ENCODE assay signal across 8 cellular contexts in genomic region chr7:130894146-130895005, GRCh38.
DNase-seq lines count a peak whose midpoint lies in the region; ATAC-seq and TF ChIP-seq lines count a peak whose summit lies in the region.

No MANE protein-coding gene starts in this region.

- peaks cover 45% of the 10 kb centered on the region for H3K36me3 Mint-ChIP-seq in CD4-positive, CD25-positive, alpha-beta regulatory T cell

- ATAC-seq in CD4-positive, CD25-positive, alpha-beta regulatory T cell (ENCODE audit: low read depth in 2 of 2): peak; percentile 32 to 35
- ATAC-seq in left lobe of liver: peak; percentile 73
- peak; percentile 83 for ATAC-seq in upper lobe of right lung
- ATAC-seq in HG03045 (IDR thresholded peaks at IDR 0.05; ENCODE audit: unreplicated experiment): no peak

- H3K9me3 Mint-ChIP-seq in CD4-positive, CD25-positive, alpha-beta regulatory T cell: peaks cover 0 to 4% (median 0%) of the 10 kb centered on the region in 7 donors

- no peak for TF ChIP-seq CTCF in upper lobe of right lung (IDR thresholded peaks at IDR 0.05)

- H3K9me3 ChIP-seq in CD4-positive, CD25-positive, alpha-beta regulatory T cell (ENCODE audit: control insufficient read depth in 2 of 2, low read length in 2 of 2): no peaks in the 10 kb centered on the region
- no peaks in the 10 kb centered on the region for H3K9me3 ChIP-seq in upper lobe of right lung

- H3K36me3 ChIP-seq in CD4-positive, CD25-positive, alpha-beta regulatory T cell (ENCODE audit: control insufficient read depth, insufficient read depth, low read length): peaks cover 71% of the 10 kb centered on the region
- peaks cover 61% of the 10 kb centered on the region for H3K36me3 ChIP-seq in upper lobe of right lung

- peak overlapping the region; percentile 93 to 96 (median 94) for H3K27ac Mint-ChIP-seq in CD4-positive, CD25-positive, alpha-beta regulatory T cell

- no peaks in the 10 kb centered on the region for H3K27me3 ChIP-seq in CD4-positive, CD25-positive, alpha-beta regulatory T cell (ENCODE audit: control insufficient read depth, insufficient read depth, low read length)
- no peaks in the 10 kb centered on the region for H3K27me3 ChIP-seq in upper lobe of right lung

- peaks cover 5% of the 10 kb centered on the region for H3K27me3 Mint-ChIP-seq in CD4-positive, CD25-positive, alpha-beta regulatory T cell

- H3K4me1 ChIP-seq in CD4-positive, CD25-positive, alpha-beta regulatory T cell (ENCODE audit: control insufficient read depth, insufficient read depth, low read length, poor library complexity, severe bottlenecking): peaks cover 57% of the 10 kb centered on the region
- peaks cover 69% of the 10 kb centered on the region for H3K4me1 ChIP-seq in upper lobe of right lung

- peak overlapping the region; percentile 42 for H3K4me3 ChIP-seq in CD4-positive, CD25-positive, alpha-beta regulatory T cell (ENCODE audit: low read depth, low read length)
- no peak overlapping the region for H3K4me3 ChIP-seq in upper lobe of right lung

- peak in 1 of 3 donors; percentile 38 for DNase-seq in CD4-positive, CD25-positive, alpha-beta regulatory T cell
- DNase-seq in NCI-H1092 treated with DMSO at 0.1 percent for 48 hours (lab: John Stamatoyannopoulos, UW) (peak; percentile 32), astrocyte of the hippocampus (ENCODE audit: low read depth, low spot score) (peak; percentile 93), left lobe of liver (ENCODE audit: low spot score) (peak; percentile 89), upper lobe of right lung (peak; percentile 96), NCI-H1930 (lab: John Stamatoyannopoulos, UW) (no peak), SIG-M5 treated with dmso at 0.1 percent for 504 hours (lab: John Stamatoyannopoulos, UW; ENCODE audit: unreplicated experiment) (no peak)

- intact Hi-C loops in upper lobe of right lung (cut with DNase I): loop anchor here (10.0 kb wide), 1 partner anchor 120 kb away; no protein-coding TSS in a partner anchor

- H3K27ac ChIP-seq in CD4-positive, CD25-positive, alpha-beta regulatory T cell (ENCODE audit: insufficient read depth, low read length, poor library complexity, severe bottlenecking): peak overlapping the region; percentile 83
- peak overlapping the region; percentile 73 for H3K27ac ChIP-seq in upper lobe of right lung

- H3K4me3 Mint-ChIP-seq in CD4-positive, CD25-positive, alpha-beta regulatory T cell: peak overlapping the region; percentile 51 to 84 (median 64)

- H3K4me1 Mint-ChIP-seq in CD4-positive, CD25-positive, alpha-beta regulatory T cell: peaks cover 20 to 77% (median 66%) of the 10 kb centered on the region in 4 donors

Comparison
In these comparisons a context has a peak if more than half of its experiments do, and no peak if none do; other contexts are left out.
1. DNase-seq: peak in NCI-H1092 treated with DMSO at 0.1 percent for 48 hours (single experiment), astrocyte of the hippocampus (single experiment), left lobe of liver (single experiment) and upper lobe of right lung (single experiment); none in NCI-H1930 (0 of 2) and SIG-M5 treated with dmso at 0.1 percent for 504 hours (single experiment).